ENCODE assay signal across 1 cellular context in genomic region chr6:29976253-29976587, GRCh38.
TF ChIP-seq lines count a peak whose summit lies in the region.

No MANE protein-coding gene starts in this region.

TF ChIP-seq in H1, 55 proteins besides CTCF, POLR2A, EP300 and RAD21:
- TF ChIP-seq KDM1A (IDR thresholded peaks at IDR 0.05; ENCODE audit: borderline replicate concordance, low read length) (no peak), SRF (IDR thresholded peaks at IDR 0.05; ENCODE audit: low read depth, low read length) (no peak), JUN (IDR thresholded peaks at IDR 0.05; ENCODE audit: low read depth, low read length) (no peak), SP2 (IDR thresholded peaks at IDR 0.05; ENCODE audit: low read length) (no peak), YY1 (IDR thresholded peaks at IDR 0.05; ENCODE audit: low read depth, low read length) (no peak), KDM4A (IDR thresholded peaks at IDR 0.05; ENCODE audit: low read depth, low read length, severe bottlenecking) (no peak), CHD2 (IDR thresholded peaks at IDR 0.05; ENCODE audit: low read length) (no peak), SAP30 (IDR thresholded peaks at IDR 0.05; ENCODE audit: insufficient read depth, insufficient replicate concordance, low read length) (no peak), SP4 (IDR thresholded peaks at IDR 0.05; ENCODE audit: low read length) (no peak)
- TF ChIP-seq, protein P1, sequence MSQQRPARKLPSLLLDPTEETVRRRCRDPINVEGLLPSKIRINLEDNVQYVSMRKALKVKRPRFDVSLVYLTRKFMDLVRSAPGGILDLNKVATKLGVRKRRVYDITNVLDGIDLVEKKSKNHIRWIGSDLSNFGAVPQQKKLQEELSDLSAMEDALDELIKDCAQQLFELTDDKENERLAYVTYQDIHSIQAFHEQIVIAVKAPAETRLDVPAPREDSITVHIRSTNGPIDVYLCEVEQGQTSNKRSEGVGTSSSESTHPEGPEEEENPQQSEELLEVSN (IDR thresholded peaks at IDR 0.05) = no peak
